Comparison of ENCODE assay signal across 11 cellular contexts in the genomic region with DNA sequence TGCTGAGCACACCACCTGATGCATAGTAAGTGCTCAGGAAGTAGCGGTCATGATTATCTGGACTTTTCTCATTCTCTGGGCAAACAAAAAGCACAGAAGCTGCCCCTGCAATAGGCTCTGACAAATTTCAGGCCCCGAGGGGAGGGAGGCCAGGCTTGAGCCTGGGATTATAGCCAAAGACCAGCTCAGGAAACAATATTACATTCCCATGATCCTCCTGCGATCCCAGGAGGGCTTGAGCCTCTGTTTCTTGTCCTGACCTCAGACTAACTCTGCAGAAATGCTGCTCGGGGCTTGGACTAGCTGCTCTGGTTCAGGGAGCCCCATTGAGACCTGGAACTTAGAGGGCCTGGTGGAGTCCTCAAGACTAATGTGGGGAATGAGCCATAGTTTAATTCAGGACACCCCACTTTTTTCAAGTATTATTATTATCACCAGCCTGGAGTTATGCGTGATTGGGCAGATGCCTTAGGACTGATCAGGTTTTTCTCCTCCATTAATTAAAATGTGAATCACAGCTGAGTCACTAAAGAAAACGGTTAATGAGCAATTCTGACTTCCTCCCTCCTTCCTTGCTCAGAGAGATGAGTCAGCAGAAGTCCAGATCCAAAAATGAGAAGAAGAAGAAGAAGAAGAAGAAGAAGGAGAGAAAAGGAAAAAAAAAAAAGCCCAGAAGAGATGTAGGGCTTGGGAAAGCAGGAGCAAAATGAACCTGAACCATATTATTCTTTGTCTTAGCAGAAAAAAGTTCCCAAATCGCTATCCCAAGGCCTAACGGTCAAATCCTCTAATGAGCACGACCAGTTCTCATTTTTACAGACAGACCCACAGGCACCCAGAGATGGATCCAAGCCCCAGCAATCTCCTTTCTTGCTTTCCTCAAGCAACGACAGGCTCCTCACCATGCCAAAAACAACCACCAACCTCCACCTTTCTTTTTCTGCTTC.
DNase-seq lines count a peak whose midpoint lies in the region; ATAC-seq, FAIRE-seq and TF ChIP-seq lines count a peak whose summit lies in the region.
"Had no signal": no experiment of that assay in that cellular context is flagged by ENCODE, and none has a peak within 500 bp of the region (broad histone marks: within the 10 kb centered on the region; RNA-seq: fewer than 3 reads in every experiment).

No MANE protein-coding gene starts in this region.

- 72% methylated on average over 10 of the region's 10 CpGs for WGBS in hepatocyte (ENCODE audit: low lambda C conversion rate, missing lambda C conversion rate)

- H3K4me3 Mint-ChIP-seq in MCF 10A (ENCODE audit: unreplicated experiment) = peak overlapping the region; percentile 1

- no peak overlapping the region for H2AFZ ChIP-seq in hepatocyte

- H3K9me3 Mint-ChIP-seq in MCF 10A (ENCODE audit: unreplicated experiment) = no peaks in the 10 kb centered on the region

- no peak overlapping the region for H3K4me3 ChIP-seq in breast epithelium
- no peak overlapping the region for H3K4me3 ChIP-seq in hepatocyte
- H3K4me3 ChIP-seq: colonic mucosa had no signal

- TF ChIP-seq CTCF in MCF 10A (IDR thresholded peaks at IDR 0.05; ENCODE audit: unreplicated experiment) = no peak
- TF ChIP-seq CTCF in breast epithelium (IDR thresholded peaks at IDR 0.05) = no peak
- no peak for TF ChIP-seq CTCF in hepatocyte (IDR thresholded peaks at IDR 0.05; ENCODE audit: poor library complexity)

- ATAC-seq in GM21529 (IDR thresholded peaks at IDR 0.05; ENCODE audit: unreplicated experiment) = no peak

- H4K20me1 ChIP-seq in hepatocyte (ENCODE audit: insufficient read depth, poor library complexity, severe bottlenecking) = no peaks in the 10 kb centered on the region

- TF ChIP-seq POLR2A in breast epithelium (IDR thresholded peaks at IDR 0.05) = no peak

- CTCF ChIA-PET in MCF 10A (lab: Yijun Ruan, JAX) = interaction anchor here (0.5 to 1.2 kb wide), 5 partner anchors 30 to 439 kb away, joined by 3 to 6 read pairs (median 3); no protein-coding TSS in a partner anchor
- CTCF ChIA-PET in HEK293T (lab: Yijun Ruan, JAX) = interaction anchor here (0.6 kb wide), 1 partner anchor 59 kb away, joined by 7 read pairs; no protein-coding TSS in a partner anchor

- H3K4me1 ChIP-seq in breast epithelium (no peaks in the 10 kb centered on the region), hepatocyte (ENCODE audit: insufficient read depth) (no peaks in the 10 kb centered on the region)
- H3K4me1 ChIP-seq: colonic mucosa had no signal

- DNase-seq in MCF 10A (ENCODE audit: unreplicated experiment) (peak; percentile 92), breast epithelium (ENCODE audit: low spot score in 2 of 2) (no peak), SW 1271 (lab: John Stamatoyannopoulos, UW) (peak; percentile 56 to 90), fibroblast of the conjunctiva (ENCODE audit: low read depth) (peak; percentile 86), urothelium cell line (ENCODE audit: low spot score) (peak; percentile 45), hepatocyte (ENCODE audit: low spot score) (no peak), HEK293T (ENCODE audit: extremely low spot score) (no peak)
- DNase-seq: colonic mucosa, NCI-H510A had no signal

- H3K27ac Mint-ChIP-seq in MCF 10A (ENCODE audit: low read depth, unreplicated experiment) = peak overlapping the region; percentile 11

- intact Hi-C loops in MCF 10A (cut with micrococcal nuclease) (no loop called here), breast epithelium (cut with DNase I; ENCODE audit: low total_unique reads) (no loop called here)

- H3K79me2 ChIP-seq in hepatocyte = no peaks in the 10 kb centered on the region

- no TSS peak for BruUV-seq in MCF 10A (replicated peaks; lab: Mats Ljungman, UMichigan)

- H3K36me3 ChIP-seq in breast epithelium (no peaks in the 10 kb centered on the region), hepatocyte (replicated peaks; ENCODE audit: insufficient read depth, low read depth) (no peaks in the 10 kb centered on the region)
- H3K36me3 ChIP-seq: colonic mucosa had no signal

- peaks cover 12% of the 10 kb centered on the region for H3K4me1 Mint-ChIP-seq in MCF 10A (ENCODE audit: insufficient read depth, unreplicated experiment)

- H3K27me3 Mint-ChIP-seq in MCF 10A (ENCODE audit: insufficient read depth, unreplicated experiment) = no peaks in the 10 kb centered on the region

- H3K27me3 ChIP-seq in breast epithelium (peaks cover 0 to 8% of the 10 kb centered on the region in 2 donors), hepatocyte (peaks cover 2% of the 10 kb centered on the region)

- no peak overlapping the region for H3K27ac ChIP-seq in breast epithelium
- H3K27ac ChIP-seq in hepatocyte = no peak overlapping the region
- H3K27ac ChIP-seq: C4-2B, colonic mucosa had no signal

- H3K4me2 ChIP-seq in hepatocyte = no peak overlapping the region

- H3K36me3 Mint-ChIP-seq in MCF 10A (ENCODE audit: insufficient read depth, unreplicated experiment) = no peaks in the 10 kb centered on the region

- H3K9me3 ChIP-seq in breast epithelium = peaks cover 0 to 4% of the 10 kb centered on the region in 2 donors
- H3K9me3 ChIP-seq in hepatocyte (ENCODE audit: low read depth) = no peaks in the 10 kb centered on the region
- H3K9me3 ChIP-seq: colonic mucosa had no signal

- no peak for FAIRE-seq in urothelium cell line (lab: Jason Lieb, UNC)

- POLR2A ChIA-PET in MCF 10A (lab: Yijun Ruan, JAX) = interaction anchor here (1.2 to 1.5 kb wide), 2 partner anchors 9 to 12 kb away, joined by 3 to 4 read pairs; no protein-coding TSS in a partner anchor
- POLR2A ChIA-PET in HEK293T (lab: Yijun Ruan, JAX) = no interaction called here

- no peaks in the 10 kb centered on the region for H3K9me2 ChIP-seq in hepatocyte (replicated peaks; ENCODE audit: insufficient read depth)

TF ChIP-seq in HEK293T, 16 proteins besides CTCF, POLR2A, EP300 and RAD21:
- TF ChIP-seq SP1 (IDR thresholded peaks at IDR 0.05) = no peak
- no peak for TF ChIP-seq FOXM1 (IDR thresholded peaks at IDR 0.05; ENCODE audit: borderline replicate concordance)
- no peak for TF ChIP-seq FOXK2 (IDR thresholded peaks at IDR 0.05)
- TF ChIP-seq NFRKB (IDR thresholded peaks at IDR 0.05) = no peak
- TF ChIP-seq ARNT (IDR thresholded peaks at IDR 0.05) = no peak
- no peak for TF ChIP-seq ELF4 (IDR thresholded peaks at IDR 0.05)
- no peak for TF ChIP-seq ZNF384 (IDR thresholded peaks at IDR 0.05)
- no peak for TF ChIP-seq LEF1 (IDR thresholded peaks at IDR 0.05; ENCODE audit: borderline replicate concordance)
- TF ChIP-seq HDGF (IDR thresholded peaks at IDR 0.05; ENCODE audit: borderline replicate concordance) = no peak
- TF ChIP-seq BHLHE40 (IDR thresholded peaks at IDR 0.05; ENCODE audit: borderline replicate concordance) = no peak
- TF ChIP-seq L3MBTL2 (conservative IDR thresholded peaks at IDR 0.05) = no peak
- no peak for TF ChIP-seq PKNOX1 (IDR thresholded peaks at IDR 0.05)
- TF ChIP-seq CTBP1 (IDR thresholded peaks at IDR 0.05; ENCODE audit: borderline replicate concordance) = no peak
- no peak for TF ChIP-seq FOXA1 (IDR thresholded peaks at IDR 0.05)
- no peak for TF ChIP-seq TARDBP (IDR thresholded peaks at IDR 0.05)
TF ChIP-seq in HEK293T: peak in this region for 0.

Comparison
In these comparisons a context has a peak if more than half of its experiments do, and no peak if none do; other contexts are left out.
1. DNase-seq: peak in MCF 10A (single experiment), SW 1271 (2 of 2), fibroblast of the conjunctiva (single experiment) and urothelium cell line (single experiment); none in breast epithelium (0 of 2), hepatocyte (single experiment) and HEK293T (single experiment).